Comparison of ENCODE assay signal across 9 cellular contexts in the genomic region with DNA sequence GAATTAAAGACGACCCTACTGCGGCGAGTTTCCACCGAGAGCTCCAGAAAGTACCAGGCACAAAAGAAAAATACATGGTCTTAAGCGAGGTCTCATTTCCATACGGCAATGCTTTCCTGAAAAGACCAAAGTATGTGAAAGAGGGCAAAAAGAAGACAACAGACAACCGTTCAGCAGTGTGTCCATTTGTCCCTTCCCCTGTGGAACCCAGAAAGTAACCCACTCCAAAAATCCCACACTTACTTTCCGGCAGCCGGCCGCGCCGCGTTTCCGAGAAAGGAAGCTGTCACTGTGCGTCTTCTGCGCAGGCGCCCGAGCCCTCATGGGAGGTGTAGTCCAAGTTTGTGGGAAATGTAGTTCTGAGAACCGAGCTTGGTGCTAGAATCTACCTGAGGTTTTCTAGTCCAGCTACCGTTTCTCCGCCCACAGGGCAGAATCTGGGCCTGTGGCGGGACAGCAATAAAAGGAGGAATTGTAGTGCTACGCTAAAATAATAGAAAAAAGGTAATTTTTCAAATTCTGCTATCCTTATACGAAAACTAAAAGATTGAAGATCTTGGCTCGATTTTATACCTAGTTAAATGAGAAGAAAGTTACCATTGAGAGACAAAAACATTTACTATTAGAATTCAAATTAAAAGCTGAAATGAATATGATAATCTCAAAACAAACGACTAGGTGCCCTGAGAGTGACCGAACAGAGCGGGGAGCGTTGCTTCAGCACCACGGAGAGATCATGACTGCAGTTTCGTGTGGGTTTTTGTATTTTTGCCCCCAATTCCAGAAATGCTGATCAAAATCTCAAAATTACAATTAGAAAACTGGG. TPM values are rescaled to one million over a fixed set of nuclear protein-coding genes. Genes with fewer than 3 reads are reported as not detected.
DNase-seq lines count a peak whose midpoint lies in the region; ATAC-seq, FAIRE-seq and TF ChIP-seq lines count a peak whose summit lies in the region.
"Had no signal": no experiment of that assay in that cellular context is flagged by ENCODE, and none has a peak within 500 bp of the region (broad histone marks: within the 10 kb centered on the region; RNA-seq: fewer than 3 reads in every experiment).

A gene with protein sequence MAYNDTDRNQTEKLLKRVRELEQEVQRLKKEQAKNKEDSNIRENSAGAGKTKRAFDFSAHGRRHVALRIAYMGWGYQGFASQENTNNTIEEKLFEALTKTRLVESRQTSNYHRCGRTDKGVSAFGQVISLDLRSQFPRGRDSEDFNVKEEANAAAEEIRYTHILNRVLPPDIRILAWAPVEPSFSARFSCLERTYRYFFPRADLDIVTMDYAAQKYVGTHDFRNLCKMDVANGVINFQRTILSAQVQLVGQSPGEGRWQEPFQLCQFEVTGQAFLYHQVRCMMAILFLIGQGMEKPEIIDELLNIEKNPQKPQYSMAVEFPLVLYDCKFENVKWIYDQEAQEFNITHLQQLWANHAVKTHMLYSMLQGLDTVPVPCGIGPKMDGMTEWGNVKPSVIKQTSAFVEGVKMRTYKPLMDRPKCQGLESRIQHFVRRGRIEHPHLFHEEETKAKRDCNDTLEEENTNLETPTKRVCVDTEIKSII (minus strand): TSS at position 280 of the 826 bp plus-strand sequence. CDS start 6,922 bp downstream, outside the sequence.

- peaks cover 6 to 8% of the 10 kb centered on the region in 2 experiments for H3K36me3 ChIP-seq in keratinocyte (ENCODE audit: control insufficient read depth in 2 of 2, extremely low read depth in 1 of 2, insufficient read depth in 2 of 2, low read length in 2 of 2)

- peak within 1 kb of the TSS; percentile 49 to 83 (median 67) for H3K4me3 ChIP-seq in keratinocyte (ENCODE audit: control insufficient read depth in 2 of 3, extremely low read depth in 1 of 3, insufficient read depth in 2 of 3, low read depth in 1 of 3, low read length in 3 of 3)

- peak; percentile 96 for DNase-seq in AG20443 (ENCODE audit: low spot score)
- DNase-seq in NCI-H446 treated with DMSO at 0.1 percent for 48 hours (lab: John Stamatoyannopoulos, UW): peak; percentile 73
- DNase-seq in activated CD4-positive, CD25-positive, alpha-beta regulatory T cell treated with anti-CD3 and anti-CD28 coated beads, Interleukin-2, amount 50 U/mL, for 72 hours: peak; percentile 85
- DNase-seq in cerebellar nuclear complex (lab: John Stamatoyannopoulos, UW): peak; percentile 77 to 81
- no peak for DNase-seq in keratinocyte (ENCODE audit: low read depth, low spot score)
- peak; percentile 69 to 84 for DNase-seq in stimulated activated CD4-positive, alpha-beta T cell treated with anti-CD3 and anti-CD28 coated beads, Interleukin-15, amount 100 ng/mL, for 1 hour (ENCODE audit: low read depth in 1 of 2, low spot score in 1 of 2)

- peak within 1 kb of the TSS; percentile 61 for H3K27ac ChIP-seq in keratinocyte (ENCODE audit: control insufficient read depth, insufficient read depth, low read length)

- H3K9me3 ChIP-seq in keratinocyte (ENCODE audit: control insufficient read depth, low read depth, low read length): no peaks in the 10 kb centered on the region

- peaks cover 7% of the 10 kb centered on the region for H3K4me1 ChIP-seq in keratinocyte (ENCODE audit: control insufficient read depth, extremely low read depth, insufficient read depth, low read length)

- no peak for TF ChIP-seq CTCF in keratinocyte (optimal IDR thresholded peaks at IDR 0.05 in 1 of 3, IDR thresholded peaks at IDR 0.05 in 1 of 3, conservative IDR thresholded peaks at IDR 0.05 in 1 of 3; ENCODE audit: extremely low read depth in 1 of 3, insufficient read depth in 2 of 3, low read length in 3 of 3)

- ATAC-seq in GM19043 (IDR thresholded peaks at IDR 0.05; ENCODE audit: low read depth, unreplicated experiment) (peak; percentile 99), HG03354 (IDR thresholded peaks at IDR 0.05; ENCODE audit: poor library complexity, severe bottlenecking, unreplicated experiment) (peak; percentile 98)

- dilution Hi-C loops in keratinocyte (cut with MboI; ENCODE audit: extremely low pct_ligation_motif_present, low sequenced_read_pairs): no loop called here

- peak within 1 kb of the TSS; percentile 97 for H2AFZ ChIP-seq in keratinocyte (ENCODE audit: control insufficient read depth, low read length)

- H3K4me2 ChIP-seq in keratinocyte (ENCODE audit: control insufficient read depth, extremely low read depth, insufficient read depth, low read depth, low read length): peak within 1 kb of the TSS; percentile 84

- peak; percentile 43 for FAIRE-seq in keratinocyte (lab: Jason Lieb, UNC)
- FAIRE-seq: colon had no signal

- peaks cover 20% of the 10 kb centered on the region for H3K27me3 ChIP-seq in keratinocyte (ENCODE audit: control insufficient read depth, extremely low read depth, insufficient read depth, low read length)

- no peaks in the 10 kb centered on the region for H4K20me1 ChIP-seq in keratinocyte (ENCODE audit: control insufficient read depth, extremely low read depth, insufficient read depth, low read length)

- H3K9ac ChIP-seq in keratinocyte (ENCODE audit: control insufficient read depth, extremely low read depth, insufficient read depth, low read length): peak within 1 kb of the TSS; percentile 72

- H3K79me2 ChIP-seq in keratinocyte (ENCODE audit: control insufficient read depth, insufficient read depth, low read length): peaks cover 27% of the 10 kb centered on the region

- H3K9me1 ChIP-seq in keratinocyte (ENCODE audit: control insufficient read depth, extremely low read depth, insufficient read depth, low read length): no peaks in the 10 kb centered on the region

RNA-seq across cellular contexts. Expression of the gene that starts here (rescaled TPM):
- polyA plus RNA-seq in keratinocyte: 8.8 to 16.5 TPM (median 11.8 TPM) in 3 replicates
- 49.4 TPM for polyA plus RNA-seq in keratinocyte (2011; ENCODE audit: low read depth)
- 9.4 and 16.1 TPM in 2 replicates for polyA plus RNA-seq in keratinocyte (2011; cell fraction: cytosol; rRNA removed)
- 11.5 and 15.8 TPM in 2 replicates for polyA plus RNA-seq in keratinocyte (2011; cell fraction: nucleus; rRNA removed)
- polyA plus RNA-seq in keratinocyte (2012; ENCODE audit: low replicate concordance): 13.3 and 17.6 TPM in 2 replicates
- polyA minus RNA-seq in keratinocyte: 2.4 to 13.3 TPM (median 7.4 TPM) in 3 replicates
- polyA minus RNA-seq in keratinocyte (2011; cell fraction: cytosol; rRNA and poly(A)+ RNA removed): 10.0 TPM
- 6.1 and 9.8 TPM in 2 replicates for polyA minus RNA-seq in keratinocyte (2011; cell fraction: nucleus; rRNA and poly(A)+ RNA removed)
